Comparison of ENCODE assay signal across 27 cellular contexts in genomic region chr5:132951858-132952257, GRCh38.
"Had no signal": no experiment of that assay in that cellular context is flagged by ENCODE, and none has a peak within 500 bp of the region (broad histone marks: within the 10 kb centered on the region; RNA-seq: fewer than 3 reads in every experiment).

No MANE protein-coding gene starts in this region.

- H3K27ac Mint-ChIP-seq: activated CD8-positive, alpha-beta memory T cell treated with anti-CD3 and anti-CD28 coated beads, Interleukin-2, amount 10 ng/mL, durations not matched to agents 7 days and 5 days; activated naive CD8-positive, alpha-beta T cell treated with anti-CD3 and anti-CD28 coated beads, Interleukin-2, amount 50 U/mL, for 24 hours; activated T-helper 2 cell treated with anti-CD3 and anti-CD28 coated beads, Interferon-gamma antibody, Interleukin-2, Interleukin-4, amounts not matched to agents 10 μg/mL and 5 μg/mL and 100 μg/mL, durations not matched to agents 14 hours and 24 hours and 36 hours had no signal

- H3K27me3 ChIP-seq: ascending aorta, body of pancreas, Peyer's patch, SJCRH30 had no signal

- H3K27ac ChIP-seq: ascending aorta, body of pancreas, Peyer's patch, RWPE1, SJCRH30 had no signal

- H3K27me3 Mint-ChIP-seq: activated B cell treated with CpG ODN at 0.5 μM for 24 hours; activated CD8-positive, alpha-beta memory T cell treated with anti-CD3 and anti-CD28 coated beads, Interleukin-2, amount 10 ng/mL, durations not matched to agents 7 days and 5 days; activated naive CD8-positive, alpha-beta T cell treated with anti-CD3 and anti-CD28 coated beads, Interleukin-2, amount 50 U/mL, for 24 hours; activated T-cell treated with anti-CD3 and anti-CD28 coated beads, Interleukin-2, amount 50 U/mL, for 24 hours had no signal

- FAIRE-seq: bronchial epithelial cell had no signal

- H3K9me3 ChIP-seq: ascending aorta, body of pancreas, Peyer's patch, SJCRH30 had no signal

- H3K4me3 Mint-ChIP-seq: activated B cell treated with CpG ODN at 0.5 μM for 24 hours; activated CD8-positive, alpha-beta memory T cell treated with anti-CD3 and anti-CD28 coated beads, Interleukin-2, amount 10 ng/mL, durations not matched to agents 7 days and 5 days; activated naive CD8-positive, alpha-beta T cell treated with anti-CD3 and anti-CD28 coated beads, Interleukin-2, amount 50 U/mL, for 24 hours; activated T-cell treated with anti-CD3 and anti-CD28 coated beads, Interleukin-2, amount 50 U/mL, for 24 hours had no signal

- DNase-seq: activated B cell treated with CpG ODN at 0.5 μM for 24 hours; activated CD8-positive, alpha-beta memory T cell treated with anti-CD3 and anti-CD28 coated beads, Interleukin-2, amount 10 ng/mL, durations not matched to agents 7 days and 5 days; activated gamma-delta T cell treated with Interleukin-2 at 50 U/mL for 16 hours; activated naive CD4-positive, alpha-beta T cell treated with anti-CD3 and anti-CD28 coated beads, Interleukin-2, amount 50 U/mL, for 16 hours; activated naive CD8-positive, alpha-beta T cell treated with anti-CD3 and anti-CD28 coated beads, Interleukin-2, amount 50 U/mL, for 24 hours; activated T-cell treated with anti-CD3 and anti-CD28 coated beads, Interleukin-2, amount 50 U/mL, for 24 hours; amniotic stem cell; body of pancreas; central memory CD4-positive, alpha-beta T cell; Kasumi-1; KBM-7; NCI-H1105 treated with DMSO at 0.1 percent for 48 hours; NCI-H1436 treated with DMSO at 0.1 percent for 48 hours; NCI-H187; NCI-H2081; NCI-H510A treated with DMSO at 0.1 percent for 48 hours; NCI-H69; NK-92 treated with Interleukin-12 subunit alpha and Interleukin-12 subunit beta, amount 100 ng/mL, for 24 hours; Peyer's patch; Right ventricle myocardium superior; SJCRH30; SW 1271 had no signal

- H3K4me3 ChIP-seq: ascending aorta, body of pancreas, Peyer's patch, SJCRH30 had no signal

- H3K4me1 ChIP-seq: SJCRH30 had no signal

- ATAC-seq: activated CD8-positive, alpha-beta memory T cell treated with anti-CD3 and anti-CD28 coated beads, Interleukin-2, amount 10 ng/mL, durations not matched to agents 7 days and 5 days; activated naive CD8-positive, alpha-beta T cell treated with anti-CD3 and anti-CD28 coated beads, Interleukin-2, amount 50 U/mL, for 24 hours; body of pancreas; SK-N-SH treated with all-trans-retinoic acid at 6 μM for 48 hours had no signal
